8 cellular contexts compared by ENCODE assay signal in genomic region chr2:238061310-238062202, GRCh38. TPM values are rescaled to one million over a fixed set of nuclear protein-coding genes. Genes with fewer than 3 reads are reported as not detected.
DNase-seq lines count a peak whose midpoint lies in the region; ATAC-seq, FAIRE-seq and TF ChIP-seq lines count a peak whose summit lies in the region.

No MANE protein-coding gene starts in this region.

- TF ChIP-seq CTCF in Caco-2 (IDR thresholded peaks at IDR 0.05; ENCODE audit: insufficient read depth in 1 of 2, low read depth in 1 of 2, low read length in 1 of 2, severe bottlenecking in 1 of 2, unreplicated experiment in 1 of 2) (no peak), RWPE2 (IDR thresholded peaks at IDR 0.05; ENCODE audit: poor library complexity, severe bottlenecking) (no peak), brain (conservative IDR thresholded peaks at IDR 0.05) (no peak), kidney (IDR thresholded peaks at IDR 0.05; ENCODE audit: borderline replicate concordance, extremely low read depth, insufficient read depth) (no peak)

- H3K36me3 ChIP-seq in Caco-2 (ENCODE audit: control insufficient read depth, insufficient read depth, low read length) (no peaks in the 10 kb centered on the region; the same call in 1 of the 2 replicates), RWPE2 (ENCODE audit: low read depth) (peaks cover 23% of the 10 kb centered on the region), kidney (ENCODE audit: control insufficient read depth in 1 of 2, insufficient read depth in 2 of 2, low read length in 2 of 2) (no peaks in the 10 kb centered on the region)

- H3K36me3 Mint-ChIP-seq in Caco-2 (ENCODE audit: insufficient read depth, unreplicated experiment) (peaks cover 5% of the 10 kb centered on the region), brain (peaks cover 16% of the 10 kb centered on the region)

- H3K27me3 ChIP-seq in Caco-2 (replicated peaks; ENCODE audit: control insufficient read depth, insufficient read depth, low read length), result no peaks in the 10 kb centered on the region
- H3K27me3 ChIP-seq in RWPE2 (ENCODE audit: insufficient read depth, poor library complexity, severe bottlenecking), result no peaks in the 10 kb centered on the region

- FAIRE-seq in kidney (lab: Jason Lieb, UNC), result no peak

- TSS peak; percentile 26 for BruUV-seq in Caco-2 (replicated peaks; lab: Mats Ljungman, UMichigan)

- H3K4me1 Mint-ChIP-seq in Caco-2 (ENCODE audit: low read depth, unreplicated experiment) (peaks cover 20% of the 10 kb centered on the region), brain (peaks cover 36% of the 10 kb centered on the region)

- H3K27me3 Mint-ChIP-seq in Caco-2 (ENCODE audit: insufficient read depth, unreplicated experiment) (no peaks in the 10 kb centered on the region), brain (peaks cover 5% of the 10 kb centered on the region)

- H3K4me3 Mint-ChIP-seq in Caco-2 (ENCODE audit: unreplicated experiment), result peak overlapping the region; percentile 82
- H3K4me3 Mint-ChIP-seq in brain, result peak overlapping the region; percentile 91 to 94 (median 92)

- DNase-seq in Caco-2 (peak; percentile 18 to 40), HPDE6-E6E7 (ENCODE audit: extremely low spot score) (peak; percentile 41), RWPE2 (ENCODE audit: low spot score) (no peak), kidney (peak; percentile 84)
- DNase-seq in stimulated activated CD4-positive, alpha-beta T cell treated with anti-CD3 and anti-CD28 coated beads, Interleukin-4, amount 100 ng/mL, for 48 hours (ENCODE audit: low read depth in 2 of 2), result peak; percentile 16 to 18
- no peak for DNase-seq in activated effector memory CD4-positive, alpha-beta T cell treated with Interleukin-2 at 50 U/mL for 16 hours

- H3K27ac Mint-ChIP-seq in Caco-2 (ENCODE audit: unreplicated experiment) (peak overlapping the region; percentile 87), brain (peak overlapping the region; percentile 66 to 94 (median 79))

- no peaks in the 10 kb centered on the region for H3K9me3 ChIP-seq in Caco-2
- no peaks in the 10 kb centered on the region for H3K9me3 ChIP-seq in RWPE2 (ENCODE audit: severe bottlenecking)
- no peaks in the 10 kb centered on the region for H3K9me3 ChIP-seq in kidney (ENCODE audit: control insufficient read depth in 1 of 2, low read length in 2 of 2)

- POLR2A ChIA-PET in Caco-2 (lab: Charles Lee), result interaction anchor here (0.6 to 0.7 kb wide), 2 partner anchors 11 to 141 kb away, joined by 4 to 14 read pairs; no protein-coding TSS in a partner anchor

- intact Hi-C loops in Caco-2 (cut with micrococcal nuclease; ENCODE audit: unreplicated experiment) (no loop called here), kidney (cut with DNase I) (no loop called here)

- CTCF ChIA-PET in Caco-2 (lab: Charles Lee), result no interaction called here

- peak; percentile 21 for ATAC-seq in GM19372 (IDR thresholded peaks at IDR 0.05; ENCODE audit: low read depth, unreplicated experiment)
- peak; percentile 16; the same call in 2 of the 3 replicates for ATAC-seq in RWPE2 (ENCODE audit: low read depth)

- H3K27ac ChIP-seq in RWPE2 (ENCODE audit: poor library complexity, severe bottlenecking), result peak overlapping the region; percentile 56
- H3K27ac ChIP-seq in kidney (ENCODE audit: low read depth in 2 of 2, low read length in 2 of 2), result peak overlapping the region; percentile 24 to 59

- peak overlapping the region; percentile 73 to 86 for H3K9ac ChIP-seq in kidney (ENCODE audit: low read length in 2 of 2)

- H3K4me3 ChIP-seq in Caco-2 (ENCODE audit: low read depth, low read length) (peak overlapping the region; percentile 83), RWPE2 (ENCODE audit: severe bottlenecking) (peak overlapping the region; percentile 87), kidney (ENCODE audit: low read length in 2 of 2) (peak overlapping the region; percentile 30 to 89)

- peaks cover 13% of the 10 kb centered on the region for H3K4me1 ChIP-seq in Caco-2
- H3K4me1 ChIP-seq in RWPE2 (ENCODE audit: insufficient read depth, poor library complexity, severe bottlenecking), result peaks cover 5% of the 10 kb centered on the region
- peaks cover 15 to 16% of the 10 kb centered on the region in 2 donors for H3K4me1 ChIP-seq in kidney (ENCODE audit: control insufficient read depth in 1 of 2, insufficient read depth in 1 of 2, low read depth in 1 of 2, low read length in 2 of 2)

- H3K9me3 Mint-ChIP-seq in Caco-2 (ENCODE audit: unreplicated experiment), result peaks cover 9% of the 10 kb centered on the region
- no peaks in the 10 kb centered on the region for H3K9me3 Mint-ChIP-seq in brain

RNA-seq across cellular contexts. Expression of gene SCLY, which starts 0.8 kb away (rescaled TPM):
- total RNA-seq in Caco-2 (2022), result 21.2 and 21.7 TPM in 2 replicates
- 31.5 TPM for polyA plus RNA-seq in brain (ENCODE audit: insufficient read depth, low read depth, low replicate concordance)
- 18.3 TPM for total RNA-seq in kidney
- polyA plus RNA-seq in kidney (ENCODE audit: insufficient read depth, low read depth, low replicate concordance), result 21.9 TPM

RNA-seq across cellular contexts. Expression of gene ESPNL, which starts 38.6 kb away (rescaled TPM):
- total RNA-seq in Caco-2 (2022) (not detected in 2 replicates), kidney (2.7 TPM)
- polyA plus RNA-seq in brain (ENCODE audit: insufficient read depth, low read depth, low replicate concordance) (6.6 TPM), kidney (ENCODE audit: insufficient read depth, low read depth, low replicate concordance) (0.28 TPM)

Comparison
In these comparisons a context has a peak if more than half of its experiments do, and no peak if none do; other contexts are left out.
1. DNase-seq: peak in Caco-2 (2 of 2), HPDE6-E6E7 (single experiment), kidney (single experiment) and stimulated activated CD4-positive, alpha-beta T cell treated with anti-CD3 and anti-CD28 coated beads, Interleukin-4, amount 100 ng/mL, for 48 hours (2 of 2); none in RWPE2 (single experiment) and activated effector memory CD4-positive, alpha-beta T cell treated with Interleukin-2 at 50 U/mL for 16 hours (single experiment).
2. Peak in every context shown above with its lines, with median percentiles within 50 percentile points of each other: H3K4me3 ChIP-seq.